In genomic region chr2:26683583-26683982, GRCh38 we compare ENCODE assay signal across 1 cellular context.
TF ChIP-seq lines count a peak whose summit lies in the region.

No MANE protein-coding gene starts in this region.

TF ChIP-seq in H1, 55 proteins besides CTCF, POLR2A, EP300 and RAD21 (continued from another document):
- TF ChIP-seq CHD7 (IDR thresholded peaks at IDR 0.05; ENCODE audit: insufficient replicate concordance, low read length): no peak
- TF ChIP-seq NANOG (IDR thresholded peaks at IDR 0.05; ENCODE audit: insufficient read depth, low read depth, low read length, poor library complexity, severe bottlenecking): no peak
- TF ChIP-seq RXRA (IDR thresholded peaks at IDR 0.05; ENCODE audit: insufficient read depth, low read depth, low read length): no peak
- TF ChIP-seq CHD2 (IDR thresholded peaks at IDR 0.05; ENCODE audit: low read length): no peak
- TF ChIP-seq RNF2 (IDR thresholded peaks at IDR 0.05; ENCODE audit: borderline replicate concordance, low read depth, low read length, missing control alignments, poor library complexity, severe bottlenecking): no peak
- no peak for TF ChIP-seq TAF1 (IDR thresholded peaks at IDR 0.05; ENCODE audit: low read depth, low read length)
